1 cellular context compared by ENCODE assay signal in the genomic region with DNA sequence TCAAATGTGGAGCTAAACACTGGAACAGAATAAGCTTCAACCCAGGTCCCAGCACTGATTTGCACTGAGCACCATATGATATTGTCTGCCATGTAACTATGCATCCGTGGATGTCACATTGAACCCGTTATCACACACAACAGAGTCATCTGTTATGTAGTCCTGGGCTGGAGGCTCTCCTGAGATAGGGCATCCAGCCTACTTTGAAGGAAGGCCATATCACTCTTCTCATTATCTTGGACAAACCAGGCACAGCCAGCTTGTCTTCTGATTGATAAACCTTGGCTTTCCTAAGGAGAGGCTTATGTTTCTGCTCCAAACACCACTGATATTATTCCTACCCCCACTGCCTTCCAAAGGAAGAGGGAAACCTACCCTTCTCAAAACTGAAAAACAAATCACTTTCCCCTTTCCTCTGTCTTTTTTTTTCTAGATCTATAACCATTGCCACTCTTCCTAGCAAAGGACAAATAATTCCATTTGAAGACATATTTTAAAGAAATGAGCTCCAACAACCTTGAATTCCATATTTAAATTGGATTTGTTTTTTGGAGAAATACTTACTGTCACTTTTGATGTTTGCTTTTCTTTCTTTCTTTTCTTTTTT.
TF ChIP-seq lines count a peak whose summit lies in the region.

No MANE protein-coding gene starts in this region.

TF ChIP-seq in K562, 482 proteins besides CTCF, POLR2A, EP300 and RAD21 (continues in another document):
- TF ChIP-seq NR3C1 (CRISPR knock-in tag; IDR thresholded peaks at IDR 0.05), result no peak
- TF ChIP-seq CC2D1A (IDR thresholded peaks at IDR 0.05), result peak; percentile 100
- peak; percentile 95 for TF ChIP-seq KHSRP (IDR thresholded peaks at IDR 0.05)
- peak; percentile 74 for TF ChIP-seq MYC (IDR thresholded peaks at IDR 0.05; ENCODE audit: low read depth, low read length)
- TF ChIP-seq MYC (CRISPR knock-in tag; IDR thresholded peaks at IDR 0.05; ENCODE audit: borderline replicate concordance, low read depth), result no peak
- TF ChIP-seq ZNF561 (CRISPR knock-in tag; conservative IDR thresholded peaks at IDR 0.05), result no peak
- TF ChIP-seq ZNF239 (CRISPR knock-in tag; IDR thresholded peaks at IDR 0.05), result peak; percentile 66; the same call in 1 of the 2 replicates
- TF ChIP-seq HSF4 (CRISPR knock-in tag; IDR thresholded peaks at IDR 0.05; ENCODE audit: borderline replicate concordance), result no peak
- no peak for TF ChIP-seq ZC3H8 (IDR thresholded peaks at IDR 0.05)
- peak; percentile 88 for TF ChIP-seq MEF2D (tag; conservative IDR thresholded peaks at IDR 0.05; ENCODE audit: low read depth)
- TF ChIP-seq MTA1 (IDR thresholded peaks at IDR 0.05; ENCODE audit: borderline replicate concordance), result peak; percentile 89
- TF ChIP-seq PHF20 (IDR thresholded peaks at IDR 0.05; ENCODE audit: partially characterized antibody), result peak; percentile 48
- peak; percentile 98 for TF ChIP-seq SMARCE1 (IDR thresholded peaks at IDR 0.05)
- TF ChIP-seq ZNF224 (CRISPR knock-in tag; IDR thresholded peaks at IDR 0.05), result no peak
- peak; percentile 99 for TF ChIP-seq STAT5A (IDR thresholded peaks at IDR 0.05; ENCODE audit: borderline replicate concordance, low read length)
- TF ChIP-seq MCM7 (IDR thresholded peaks at IDR 0.05), result no peak
- no peak for TF ChIP-seq TAF7 (tag; IDR thresholded peaks at IDR 0.05)
- peak; percentile 84; the same call in 1 of the 2 replicates for TF ChIP-seq TRIM28 (IDR thresholded peaks at IDR 0.05)
- TF ChIP-seq, protein P1, sequence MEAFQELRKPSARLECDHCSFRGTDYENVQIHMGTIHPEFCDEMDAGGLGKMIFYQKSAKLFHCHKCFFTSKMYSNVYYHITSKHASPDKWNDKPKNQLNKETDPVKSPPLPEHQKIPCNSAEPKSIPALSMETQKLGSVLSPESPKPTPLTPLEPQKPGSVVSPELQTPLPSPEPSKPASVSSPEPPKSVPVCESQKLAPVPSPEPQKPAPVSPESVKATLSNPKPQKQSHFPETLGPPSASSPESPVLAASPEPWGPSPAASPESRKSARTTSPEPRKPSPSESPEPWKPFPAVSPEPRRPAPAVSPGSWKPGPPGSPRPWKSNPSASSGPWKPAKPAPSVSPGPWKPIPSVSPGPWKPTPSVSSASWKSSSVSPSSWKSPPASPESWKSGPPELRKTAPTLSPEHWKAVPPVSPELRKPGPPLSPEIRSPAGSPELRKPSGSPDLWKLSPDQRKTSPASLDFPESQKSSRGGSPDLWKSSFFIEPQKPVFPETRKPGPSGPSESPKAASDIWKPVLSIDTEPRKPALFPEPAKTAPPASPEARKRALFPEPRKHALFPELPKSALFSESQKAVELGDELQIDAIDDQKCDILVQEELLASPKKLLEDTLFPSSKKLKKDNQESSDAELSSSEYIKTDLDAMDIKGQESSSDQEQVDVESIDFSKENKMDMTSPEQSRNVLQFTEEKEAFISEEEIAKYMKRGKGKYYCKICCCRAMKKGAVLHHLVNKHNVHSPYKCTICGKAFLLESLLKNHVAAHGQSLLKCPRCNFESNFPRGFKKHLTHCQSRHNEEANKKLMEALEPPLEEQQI (IDR thresholded peaks at IDR 0.05), result peak; percentile 99
- peak; percentile 100 for TF ChIP-seq KLF16 (IDR thresholded peaks at IDR 0.05)
- TF ChIP-seq PRPF4 (IDR thresholded peaks at IDR 0.05; ENCODE audit: insufficient read depth, low read depth, low read length, poor library complexity, severe bottlenecking), result no peak
- TF ChIP-seq, protein P2, sequence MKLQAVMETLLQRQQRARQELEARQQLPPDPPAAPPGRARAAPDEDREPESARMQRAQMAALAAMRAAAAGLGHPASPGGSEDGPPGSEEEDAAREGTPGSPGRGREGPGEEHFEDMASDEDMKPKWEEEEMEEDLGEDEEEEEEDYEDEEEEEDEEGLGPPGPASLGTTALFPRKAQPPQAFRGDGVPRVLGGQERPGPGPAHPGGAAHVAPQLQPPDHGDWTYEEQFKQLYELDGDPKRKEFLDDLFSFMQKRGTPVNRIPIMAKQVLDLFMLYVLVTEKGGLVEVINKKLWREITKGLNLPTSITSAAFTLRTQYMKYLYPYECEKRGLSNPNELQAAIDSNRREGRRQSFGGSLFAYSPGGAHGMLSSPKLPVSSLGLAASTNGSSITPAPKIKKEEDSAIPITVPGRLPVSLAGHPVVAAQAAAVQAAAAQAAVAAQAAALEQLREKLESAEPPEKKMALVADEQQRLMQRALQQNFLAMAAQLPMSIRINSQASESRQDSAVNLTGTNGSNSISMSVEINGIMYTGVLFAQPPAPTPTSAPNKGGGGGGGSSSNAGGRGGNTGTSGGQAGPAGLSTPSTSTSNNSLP (IDR thresholded peaks at IDR 0.05; ENCODE audit: borderline replicate concordance, low read depth, low read length), result peak; percentile 67; the same call in 1 of the 2 replicates
- no peak for TF ChIP-seq PPARD (CRISPR knock-in tag; IDR thresholded peaks at IDR 0.05)
- 0 out of 2 replicates have a peak, but pooled peaks have one; percentile 5 for TF ChIP-seq HCFC1 (IDR thresholded peaks at IDR 0.05; ENCODE audit: low read depth, low read length)
- peak; percentile 94 for TF ChIP-seq PYGO2 (tag; IDR thresholded peaks at IDR 0.05)
- TF ChIP-seq ARID1B (IDR thresholded peaks at IDR 0.05), result peak; percentile 100
- TF ChIP-seq ZNF174 (CRISPR knock-in tag; IDR thresholded peaks at IDR 0.05), result no peak
- TF ChIP-seq BCL6 (CRISPR knock-in tag; IDR thresholded peaks at IDR 0.05), result peak; percentile 86
- no peak for TF ChIP-seq NFYB (IDR thresholded peaks at IDR 0.05; ENCODE audit: extremely low read depth, insufficient read length)
- peak; percentile 42 for TF ChIP-seq TAF1 (IDR thresholded peaks at IDR 0.05; ENCODE audit: control insufficient read depth, extremely low read depth, insufficient read depth, low read length, severe bottlenecking)
- peak; percentile 98; the same call in 1 of the 2 replicates for TF ChIP-seq EZH2 (IDR thresholded peaks at IDR 0.05; ENCODE audit: borderline replicate concordance, low read depth, low read length)
- TF ChIP-seq NBN (IDR thresholded peaks at IDR 0.05; ENCODE audit: low read depth), result peak; percentile 83; the same call in 1 of the 2 replicates
- TF ChIP-seq NEUROD1 (IDR thresholded peaks at IDR 0.05; ENCODE audit: borderline replicate concordance, low read depth, low read length, partially characterized antibody), result peak; percentile 87
- TF ChIP-seq MAFG (tag; conservative IDR thresholded peaks at IDR 0.05), result peak; percentile 62
- TF ChIP-seq SMAD3 (CRISPR knock-in tag; conservative IDR thresholded peaks at IDR 0.05), result peak; percentile 94
- TF ChIP-seq, protein P3, sequence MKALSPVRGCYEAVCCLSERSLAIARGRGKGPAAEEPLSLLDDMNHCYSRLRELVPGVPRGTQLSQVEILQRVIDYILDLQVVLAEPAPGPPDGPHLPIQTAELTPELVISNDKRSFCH (CRISPR knock-in tag; IDR thresholded peaks at IDR 0.05), result no peak
- TF ChIP-seq, protein P3 (tag; IDR thresholded peaks at IDR 0.05), result peak; percentile 95
- no peak for TF ChIP-seq ZSCAN32 (CRISPR knock-in tag; IDR thresholded peaks at IDR 0.05)
- peak; percentile 93 for TF ChIP-seq MECOM (CRISPR knock-in tag; IDR thresholded peaks at IDR 0.05)
- TF ChIP-seq TAF9B (IDR thresholded peaks at IDR 0.05; ENCODE audit: partially characterized antibody), result peak; percentile 59
- peak; percentile 72; the same call in 1 of the 2 replicates for TF ChIP-seq HIVEP1 (CRISPR knock-in tag; IDR thresholded peaks at IDR 0.05)
- TF ChIP-seq SIRT6 (IDR thresholded peaks at IDR 0.05; ENCODE audit: low read depth, low read length), result no peak
- TF ChIP-seq ARNT (IDR thresholded peaks at IDR 0.05), result peak; percentile 95 to 98
- no peak for TF ChIP-seq SPI1 (IDR thresholded peaks at IDR 0.05; ENCODE audit: borderline replicate concordance, low read depth, low read length)
- no peak for TF ChIP-seq ARID2 (IDR thresholded peaks at IDR 0.05)
- no peak for TF ChIP-seq IRF2 (CRISPR knock-in tag; IDR thresholded peaks at IDR 0.05)
- TF ChIP-seq, protein P4, sequence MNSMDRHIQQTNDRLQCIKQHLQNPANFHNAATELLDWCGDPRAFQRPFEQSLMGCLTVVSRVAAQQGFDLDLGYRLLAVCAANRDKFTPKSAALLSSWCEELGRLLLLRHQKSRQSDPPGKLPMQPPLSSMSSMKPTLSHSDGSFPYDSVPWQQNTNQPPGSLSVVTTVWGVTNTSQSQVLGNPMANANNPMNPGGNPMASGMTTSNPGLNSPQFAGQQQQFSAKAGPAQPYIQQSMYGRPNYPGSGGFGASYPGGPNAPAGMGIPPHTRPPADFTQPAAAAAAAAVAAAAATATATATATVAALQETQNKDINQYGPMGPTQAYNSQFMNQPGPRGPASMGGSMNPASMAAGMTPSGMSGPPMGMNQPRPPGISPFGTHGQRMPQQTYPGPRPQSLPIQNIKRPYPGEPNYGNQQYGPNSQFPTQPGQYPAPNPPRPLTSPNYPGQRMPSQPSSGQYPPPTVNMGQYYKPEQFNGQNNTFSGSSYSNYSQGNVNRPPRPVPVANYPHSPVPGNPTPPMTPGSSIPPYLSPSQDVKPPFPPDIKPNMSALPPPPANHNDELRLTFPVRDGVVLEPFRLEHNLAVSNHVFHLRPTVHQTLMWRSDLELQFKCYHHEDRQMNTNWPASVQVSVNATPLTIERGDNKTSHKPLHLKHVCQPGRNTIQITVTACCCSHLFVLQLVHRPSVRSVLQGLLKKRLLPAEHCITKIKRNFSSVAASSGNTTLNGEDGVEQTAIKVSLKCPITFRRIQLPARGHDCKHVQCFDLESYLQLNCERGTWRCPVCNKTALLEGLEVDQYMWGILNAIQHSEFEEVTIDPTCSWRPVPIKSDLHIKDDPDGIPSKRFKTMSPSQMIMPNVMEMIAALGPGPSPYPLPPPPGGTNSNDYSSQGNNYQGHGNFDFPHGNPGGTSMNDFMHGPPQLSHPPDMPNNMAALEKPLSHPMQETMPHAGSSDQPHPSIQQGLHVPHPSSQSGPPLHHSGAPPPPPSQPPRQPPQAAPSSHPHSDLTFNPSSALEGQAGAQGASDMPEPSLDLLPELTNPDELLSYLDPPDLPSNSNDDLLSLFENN (IDR thresholded peaks at IDR 0.05; ENCODE audit: low read depth in 2 of 2, low read length in 2 of 2), result peak in 1 of 2 experiments; percentile 99; a peak in 2 of 4 replicates
- TF ChIP-seq XRCC4 (IDR thresholded peaks at IDR 0.05; ENCODE audit: extremely low read depth, insufficient read depth, insufficient read length), result no peak
- TF ChIP-seq KLF6 (CRISPR knock-in tag; IDR thresholded peaks at IDR 0.05; ENCODE audit: borderline replicate concordance), result peak; percentile 80; the same call in 1 of the 2 replicates
- TF ChIP-seq, protein P5, sequence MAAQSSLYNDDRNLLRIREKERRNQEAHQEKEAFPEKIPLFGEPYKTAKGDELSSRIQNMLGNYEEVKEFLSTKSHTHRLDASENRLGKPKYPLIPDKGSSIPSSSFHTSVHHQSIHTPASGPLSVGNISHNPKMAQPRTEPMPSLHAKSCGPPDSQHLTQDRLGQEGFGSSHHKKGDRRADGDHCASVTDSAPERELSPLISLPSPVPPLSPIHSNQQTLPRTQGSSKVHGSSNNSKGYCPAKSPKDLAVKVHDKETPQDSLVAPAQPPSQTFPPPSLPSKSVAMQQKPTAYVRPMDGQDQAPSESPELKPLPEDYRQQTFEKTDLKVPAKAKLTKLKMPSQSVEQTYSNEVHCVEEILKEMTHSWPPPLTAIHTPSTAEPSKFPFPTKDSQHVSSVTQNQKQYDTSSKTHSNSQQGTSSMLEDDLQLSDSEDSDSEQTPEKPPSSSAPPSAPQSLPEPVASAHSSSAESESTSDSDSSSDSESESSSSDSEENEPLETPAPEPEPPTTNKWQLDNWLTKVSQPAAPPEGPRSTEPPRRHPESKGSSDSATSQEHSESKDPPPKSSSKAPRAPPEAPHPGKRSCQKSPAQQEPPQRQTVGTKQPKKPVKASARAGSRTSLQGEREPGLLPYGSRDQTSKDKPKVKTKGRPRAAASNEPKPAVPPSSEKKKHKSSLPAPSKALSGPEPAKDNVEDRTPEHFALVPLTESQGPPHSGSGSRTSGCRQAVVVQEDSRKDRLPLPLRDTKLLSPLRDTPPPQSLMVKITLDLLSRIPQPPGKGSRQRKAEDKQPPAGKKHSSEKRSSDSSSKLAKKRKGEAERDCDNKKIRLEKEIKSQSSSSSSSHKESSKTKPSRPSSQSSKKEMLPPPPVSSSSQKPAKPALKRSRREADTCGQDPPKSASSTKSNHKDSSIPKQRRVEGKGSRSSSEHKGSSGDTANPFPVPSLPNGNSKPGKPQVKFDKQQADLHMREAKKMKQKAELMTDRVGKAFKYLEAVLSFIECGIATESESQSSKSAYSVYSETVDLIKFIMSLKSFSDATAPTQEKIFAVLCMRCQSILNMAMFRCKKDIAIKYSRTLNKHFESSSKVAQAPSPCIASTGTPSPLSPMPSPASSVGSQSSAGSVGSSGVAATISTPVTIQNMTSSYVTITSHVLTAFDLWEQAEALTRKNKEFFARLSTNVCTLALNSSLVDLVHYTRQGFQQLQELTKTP (IDR thresholded peaks at IDR 0.05; ENCODE audit: low read depth in 1 of 2, partially characterized antibody in 2 of 2), result peak in 1 of 2 experiments; percentile 96
- TF ChIP-seq, protein P6, sequence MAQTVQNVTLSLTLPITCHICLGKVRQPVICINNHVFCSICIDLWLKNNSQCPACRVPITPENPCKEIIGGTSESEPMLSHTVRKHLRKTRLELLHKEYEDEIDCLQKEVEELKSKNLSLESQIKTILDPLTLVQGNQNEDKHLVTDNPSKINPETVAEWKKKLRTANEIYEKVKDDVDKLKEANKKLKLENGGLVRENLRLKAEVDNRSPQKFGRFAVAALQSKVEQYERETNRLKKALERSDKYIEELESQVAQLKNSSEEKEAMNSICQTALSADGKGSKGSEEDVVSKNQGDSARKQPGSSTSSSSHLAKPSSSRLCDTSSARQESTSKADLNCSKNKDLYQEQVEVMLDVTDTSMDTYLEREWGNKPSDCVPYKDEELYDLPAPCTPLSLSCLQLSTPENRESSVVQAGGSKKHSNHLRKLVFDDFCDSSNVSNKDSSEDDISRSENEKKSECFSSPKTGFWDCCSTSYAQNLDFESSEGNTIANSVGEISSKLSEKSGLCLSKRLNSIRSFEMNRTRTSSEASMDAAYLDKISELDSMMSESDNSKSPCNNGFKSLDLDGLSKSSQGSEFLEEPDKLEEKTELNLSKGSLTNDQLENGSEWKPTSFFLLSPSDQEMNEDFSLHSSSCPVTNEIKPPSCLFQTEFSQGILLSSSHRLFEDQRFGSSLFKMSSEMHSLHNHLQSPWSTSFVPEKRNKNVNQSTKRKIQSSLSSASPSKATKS (CRISPR knock-in tag; IDR thresholded peaks at IDR 0.05), result no peak
- peak; percentile 37; the same call in 1 of the 2 replicates for TF ChIP-seq ZNF79 (CRISPR knock-in tag; IDR thresholded peaks at IDR 0.05; ENCODE audit: low read depth)
- peak; percentile 28; the same call in 1 of the 2 replicates for TF ChIP-seq MAFK (IDR thresholded peaks at IDR 0.05; ENCODE audit: low read length)
- TF ChIP-seq NFE2 (IDR thresholded peaks at IDR 0.05; ENCODE audit: low read depth), result peak; percentile 72
- TF ChIP-seq, protein P7, sequence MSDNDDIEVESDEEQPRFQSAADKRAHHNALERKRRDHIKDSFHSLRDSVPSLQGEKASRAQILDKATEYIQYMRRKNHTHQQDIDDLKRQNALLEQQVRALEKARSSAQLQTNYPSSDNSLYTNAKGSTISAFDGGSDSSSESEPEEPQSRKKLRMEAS (CRISPR knock-in tag; IDR thresholded peaks at IDR 0.05), result no peak
- no peak for TF ChIP-seq PRMT5 (CRISPR knock-in tag; IDR thresholded peaks at IDR 0.05)
- TF ChIP-seq PURB (CRISPR knock-in tag; IDR thresholded peaks at IDR 0.05; ENCODE audit: low read depth), result no peak
- TF ChIP-seq NFRKB (IDR thresholded peaks at IDR 0.05; ENCODE audit: low read depth), result 0 out of 2 replicates have a peak, but pooled peaks have one; percentile 28
- peak; percentile 79 for TF ChIP-seq ZNF431 (CRISPR knock-in tag; IDR thresholded peaks at IDR 0.05)
- peak; percentile 100 for TF ChIP-seq TRIM24 (IDR thresholded peaks at IDR 0.05)
